In the genomic region with DNA sequence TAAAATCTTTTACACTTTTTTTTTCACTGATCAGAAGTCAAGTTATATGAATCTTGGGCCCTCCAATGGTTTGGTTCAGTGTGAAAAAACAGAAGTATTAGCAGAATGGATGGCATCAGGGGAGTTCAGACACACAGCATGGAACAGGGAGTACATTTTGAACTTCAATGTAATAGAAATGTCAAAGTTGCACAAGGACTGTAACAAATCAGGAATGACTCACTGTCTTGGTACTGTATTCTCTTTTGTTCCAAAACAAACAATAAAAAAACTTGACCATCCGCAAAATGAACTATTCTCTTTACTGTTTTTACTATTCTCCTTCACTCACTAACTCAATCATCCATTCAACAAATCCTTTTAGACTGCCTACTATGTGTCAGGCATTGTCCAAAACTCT, we compare ENCODE assay signal across 18 cellular contexts.
DNase-seq lines count a peak whose midpoint lies in the region; ATAC-seq, FAIRE-seq and TF ChIP-seq lines count a peak whose summit lies in the region.
"Had no signal": no experiment of that assay in that cellular context is flagged by ENCODE, and none has a peak within 500 bp of the region (broad histone marks: within the 10 kb centered on the region; RNA-seq: fewer than 3 reads in every experiment).

No MANE protein-coding gene starts in this region.

- H4K20me1 ChIP-seq in endothelial cell of umbilical vein (replicated peaks; ENCODE audit: control insufficient read depth, extremely low read depth, insufficient read depth, low read length) (no peaks in the 10 kb centered on the region), Karpas-422 (ENCODE audit: insufficient read depth, low read depth, low read length) (no peaks in the 10 kb centered on the region)

- dilution Hi-C loops in endothelial cell of umbilical vein (cut with MboI; ENCODE audit: extremely low pct_ligation_motif_present, low sequenced_read_pairs), result no loop called here

- peak; percentile 83 for FAIRE-seq in endothelial cell of umbilical vein (lab: Jason Lieb, UNC)

- no peaks in the 10 kb centered on the region for H3K27me3 Mint-ChIP-seq in HFFc6 (ENCODE audit: insufficient read depth)

- no peaks in the 10 kb centered on the region for H3K36me3 Mint-ChIP-seq in HFFc6 (ENCODE audit: low read depth)
- H3K36me3 Mint-ChIP-seq: WTC11 had no signal

- H3K9me2 ChIP-seq in Karpas-422 (replicated peaks; ENCODE audit: insufficient read depth, low read length), result no peaks in the 10 kb centered on the region

- DNase-seq in EH (ENCODE audit: low read depth), result peak; percentile 4
- no peak for DNase-seq in RWPE2 (ENCODE audit: low spot score)
- DNase-seq in endothelial cell of umbilical vein (ENCODE audit: low read depth, low spot score), result peak; percentile 69
- peak; percentile 28 for DNase-seq in non-pigmented ciliary epithelial cell (ENCODE audit: low read depth)
- no peak for DNase-seq in HFFc6
- DNase-seq in Karpas-422, result no peak
- no peak for DNase-seq in SJCRH30
- DNase-seq: activated CD8-positive, alpha-beta memory T cell treated with anti-CD3 and anti-CD28 coated beads for 24 hours; activated effector memory CD4-positive, alpha-beta T cell treated with Interleukin-2 at 50 U/mL for 16 hours; anterior cingulate cortex; gastrocnemius medialis; natural killer cell; NCI-H2107; NCI-H748 treated with DMSO at 0.1 percent for 48 hours had no signal

- H3K27ac Mint-ChIP-seq in HFFc6, result no peak overlapping the region
- H3K27ac Mint-ChIP-seq: natural killer cell, WTC11 had no signal

- no peaks in the 10 kb centered on the region for H3K9me3 ChIP-seq in RWPE2 (ENCODE audit: severe bottlenecking)
- H3K9me3 ChIP-seq in endothelial cell of umbilical vein (replicated peaks; ENCODE audit: control insufficient read depth, insufficient read depth, low read length), result no peaks in the 10 kb centered on the region
- peaks cover 40% of the 10 kb centered on the region for H3K9me3 ChIP-seq in Karpas-422 (ENCODE audit: low read length)
- no peaks in the 10 kb centered on the region for H3K9me3 ChIP-seq in SJCRH30 (replicated peaks)
- H3K9me3 ChIP-seq: gastrocnemius medialis, prostate gland had no signal

- peak overlapping the region; percentile 26 for H3K27ac ChIP-seq in RWPE2 (ENCODE audit: poor library complexity, severe bottlenecking)
- H3K27ac ChIP-seq in endothelial cell of umbilical vein (ENCODE audit: insufficient read depth, low read depth, low read length), result no peak overlapping the region
- H3K27ac ChIP-seq in Karpas-422 (ENCODE audit: low read length), result no peak overlapping the region
- no peak overlapping the region for H3K27ac ChIP-seq in SJCRH30
- H3K27ac ChIP-seq: gastrocnemius medialis, prostate gland had no signal

- H3K9ac ChIP-seq in endothelial cell of umbilical vein (replicated peaks; ENCODE audit: extremely low read depth, insufficient read depth, low read length), result no peak overlapping the region
- no peak overlapping the region for H3K9ac ChIP-seq in Karpas-422 (ENCODE audit: low read length)

- BruUV-seq in endothelial cell of umbilical vein (replicated peaks; lab: Mats Ljungman, UMichigan), result no TSS peak

- no peak overlapping the region for H3K4me3 ChIP-seq in RWPE2 (ENCODE audit: severe bottlenecking)
- H3K4me3 ChIP-seq in endothelial cell of umbilical vein (replicated peaks in 1 of 3; ENCODE audit: insufficient read depth in 1 of 3, low read depth in 1 of 3, low read length in 3 of 3), result no peak overlapping the region
- no peak overlapping the region for H3K4me3 ChIP-seq in Karpas-422 (ENCODE audit: low read length)
- H3K4me3 ChIP-seq in SJCRH30, result no peak overlapping the region
- H3K4me3 ChIP-seq: gastrocnemius medialis, lung, prostate gland had no signal

- H3K9me1 ChIP-seq in endothelial cell of umbilical vein (replicated peaks; ENCODE audit: control insufficient read depth, extremely low read depth, insufficient read depth, low read length), result no peaks in the 10 kb centered on the region

- H3K27me3 ChIP-seq in RWPE2 (ENCODE audit: insufficient read depth, poor library complexity, severe bottlenecking) (no peaks in the 10 kb centered on the region), endothelial cell of umbilical vein (ENCODE audit: control insufficient read depth in 2 of 2, insufficient read depth in 2 of 2, low read length in 2 of 2) (no peaks in the 10 kb centered on the region), Karpas-422 (ENCODE audit: low read length) (no peaks in the 10 kb centered on the region), SJCRH30 (no peaks in the 10 kb centered on the region)
- H3K27me3 ChIP-seq: gastrocnemius medialis had no signal

- H3K79me2 ChIP-seq in endothelial cell of umbilical vein (ENCODE audit: control insufficient read depth, insufficient read depth, low read length) (no peaks in the 10 kb centered on the region), Karpas-422 (ENCODE audit: low read length) (no peaks in the 10 kb centered on the region)

- H2AFZ ChIP-seq in endothelial cell of umbilical vein (ENCODE audit: low read depth, low read length) (no peak overlapping the region), Karpas-422 (ENCODE audit: low read length) (no peak overlapping the region)

- intact Hi-C loops in endothelial cell of umbilical vein (cut with micrococcal nuclease), result no loop called here

- H3K4me1 ChIP-seq in RWPE2 (ENCODE audit: insufficient read depth, poor library complexity, severe bottlenecking) (peaks cover 20% of the 10 kb centered on the region), endothelial cell of umbilical vein (ENCODE audit: control insufficient read depth, extremely low read depth, insufficient read depth, low read length) (peaks cover 9% of the 10 kb centered on the region), Karpas-422 (ENCODE audit: low read length) (no peaks in the 10 kb centered on the region), SJCRH30 (no peaks in the 10 kb centered on the region)
- H3K4me1 ChIP-seq: gastrocnemius medialis, prostate gland had no signal

- H3K4me1 Mint-ChIP-seq in HFFc6 (ENCODE audit: low read depth), result no peaks in the 10 kb centered on the region
- H3K4me1 Mint-ChIP-seq: natural killer cell had no signal

- TF ChIP-seq POLR2A in endothelial cell of umbilical vein (IDR thresholded peaks at IDR 0.05; ENCODE audit: low read depth, low read length), result no peak

- peak; percentile 84 for ATAC-seq in RWPE2 (ENCODE audit: low read depth)
- no peak for ATAC-seq in GM21390 (IDR thresholded peaks at IDR 0.05; ENCODE audit: unreplicated experiment)
- ATAC-seq: gastrocnemius medialis, natural killer cell, WTC11 had no signal

- POLR2A ChIA-PET in endothelial cell of umbilical vein (lab: Charles Lee), result no interaction called here

- H3K9me3 Mint-ChIP-seq in HFFc6, result peaks cover 13% of the 10 kb centered on the region
- H3K9me3 Mint-ChIP-seq: WTC11 had no signal

- TF ChIP-seq CTCF in RWPE2 (IDR thresholded peaks at IDR 0.05; ENCODE audit: poor library complexity, severe bottlenecking) (no peak), endothelial cell of umbilical vein (IDR thresholded peaks at IDR 0.05; ENCODE audit: extremely low read depth in 1 of 2, insufficient read depth in 1 of 2, low read depth in 1 of 2, low read length in 2 of 2) (no peak), HFFc6 (IDR thresholded peaks at IDR 0.05) (no peak)

- H3K4me2 ChIP-seq in endothelial cell of umbilical vein (ENCODE audit: insufficient read depth, low read length) (no peak overlapping the region), Karpas-422 (ENCODE audit: low read depth, low read length, poor library complexity, severe bottlenecking) (no peak overlapping the region)

- H3K36me3 ChIP-seq in RWPE2 (ENCODE audit: low read depth), result no peaks in the 10 kb centered on the region
- no peaks in the 10 kb centered on the region for H3K36me3 ChIP-seq in endothelial cell of umbilical vein (ENCODE audit: control insufficient read depth in 2 of 2, extremely low read depth in 1 of 2, insufficient read depth in 2 of 2, low read length in 2 of 2)
- H3K36me3 ChIP-seq in Karpas-422 (ENCODE audit: insufficient read depth, low read length), result no peaks in the 10 kb centered on the region
- no peaks in the 10 kb centered on the region for H3K36me3 ChIP-seq in SJCRH30
- H3K36me3 ChIP-seq: gastrocnemius medialis, prostate gland had no signal

- H3K4me3 Mint-ChIP-seq in HFFc6, result no peak overlapping the region
- H3K4me3 Mint-ChIP-seq: natural killer cell, WTC11 had no signal

- CTCF ChIA-PET in endothelial cell of umbilical vein (lab: Charles Lee), result no interaction called here

TF ChIP-seq in endothelial cell of umbilical vein, 7 proteins besides CTCF, POLR2A, EP300 and RAD21:
- TF ChIP-seq EZH2 (IDR thresholded peaks at IDR 0.05; ENCODE audit: borderline replicate concordance, low read depth, low read length, severe bottlenecking) (no peak), GATA2 (IDR thresholded peaks at IDR 0.05; ENCODE audit: insufficient read depth, insufficient read length, low read depth, low read length) (no peak), POLR2AphosphoS5 (IDR thresholded peaks at IDR 0.05; ENCODE audit: insufficient read depth, low read depth, low read length) (no peak), MYC (IDR thresholded peaks at IDR 0.05; ENCODE audit: low read depth, low read length) (no peak), JUN (IDR thresholded peaks at IDR 0.05; ENCODE audit: borderline replicate concordance, insufficient read depth, insufficient read length, low read depth) (peak; percentile 32), FOS (IDR thresholded peaks at IDR 0.05; ENCODE audit: borderline replicate concordance, insufficient read depth, low read length) (peak; percentile 77)
- TF ChIP-seq, protein P1, sequence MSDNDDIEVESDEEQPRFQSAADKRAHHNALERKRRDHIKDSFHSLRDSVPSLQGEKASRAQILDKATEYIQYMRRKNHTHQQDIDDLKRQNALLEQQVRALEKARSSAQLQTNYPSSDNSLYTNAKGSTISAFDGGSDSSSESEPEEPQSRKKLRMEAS (IDR thresholded peaks at IDR 0.05; ENCODE audit: insufficient read depth, insufficient read length), result no peak
TF ChIP-seq in endothelial cell of umbilical vein: peak in this region for 2.

Comparison
In these comparisons a context has a peak if more than half of its experiments do, and no peak if none do; other contexts are left out.
1. DNase-seq: peak in EH (single experiment), endothelial cell of umbilical vein (single experiment) and non-pigmented ciliary epithelial cell (single experiment); none in RWPE2 (single experiment), HFFc6 (single experiment), Karpas-422 (single experiment) and SJCRH30 (0 of 2).